In the genomic region with DNA sequence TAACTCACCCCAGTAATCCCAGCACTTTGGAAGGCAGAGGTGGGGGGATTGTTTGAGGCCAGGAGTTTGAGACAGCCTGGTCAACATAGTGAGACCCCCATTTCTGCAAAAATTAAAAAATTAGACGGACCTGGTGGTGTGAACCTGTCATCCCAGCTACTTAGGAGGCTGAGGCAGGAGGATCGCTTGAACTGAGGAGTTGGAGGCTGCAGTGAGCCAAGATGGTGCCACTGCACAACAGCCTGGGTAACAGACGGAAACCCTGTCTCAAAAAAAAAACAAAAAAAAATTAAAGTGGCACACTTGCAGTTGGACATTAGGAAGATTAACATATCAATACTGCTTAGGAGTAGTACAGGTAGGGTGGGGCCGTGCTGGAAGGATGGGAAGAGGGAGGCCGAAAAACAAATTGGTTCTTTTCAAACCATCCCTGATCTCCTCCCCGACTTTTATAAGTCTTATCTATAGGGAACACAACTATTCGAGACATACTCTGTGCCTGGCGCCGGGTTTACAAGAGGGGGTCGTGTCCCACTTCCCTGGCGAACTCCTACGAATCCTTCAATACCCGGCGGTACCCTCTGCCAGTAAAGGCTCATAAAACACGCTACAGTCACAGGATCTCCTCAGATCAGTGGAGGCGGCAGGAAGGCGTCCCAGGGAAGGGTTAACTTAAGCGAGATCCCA, we compare ENCODE assay signal across 8 cellular contexts. TPM values are rescaled to one million over a fixed set of nuclear protein-coding genes. Genes with fewer than 3 reads are reported as not detected.
DNase-seq lines count a peak whose midpoint lies in the region; ATAC-seq and TF ChIP-seq lines count a peak whose summit lies in the region.

No MANE protein-coding gene starts in this region.

- peak overlapping the region; percentile 91 for H2BK5ac ChIP-seq in IMR-90 (ENCODE audit: low read depth, low read length, poor library complexity, severe bottlenecking)

- H2AK9ac ChIP-seq in IMR-90 (replicated peaks; ENCODE audit: low read depth, low read length, poor library complexity) = peak overlapping the region; percentile 95

- peaks cover 23 to 44% of the 10 kb centered on the region in 2 experiments for H3K79me1 ChIP-seq in IMR-90 (ENCODE audit: low read depth in 1 of 2, low read length in 2 of 2)

- no peak for TF ChIP-seq RAD21 in IMR-90 (IDR thresholded peaks at IDR 0.05; ENCODE audit: low read length)

- dilution Hi-C loops in IMR-90 (cut with HindIII; ENCODE audit: low sequenced_read_pairs, unreplicated experiment) = no loop called here

- intact Hi-C loops in IMR-90 (cut with micrococcal nuclease) = loop anchor here (2.0 kb wide), 1 partner anchor 18 kb away; a partner anchor contains a TSS
- intact Hi-C loops in breast epithelium (cut with DNase I; ENCODE audit: low total_unique reads) = loop anchor here (5.0 kb wide), 1 partner anchor 844 kb away; no protein-coding TSS in a partner anchor
- intact Hi-C loops in mucosa of descending colon (cut with DNase I, micrococcal nuclease) = no loop called here

- no peaks in the 10 kb centered on the region; the same call in 1 of the 2 replicates for H4K20me1 ChIP-seq in IMR-90 (ENCODE audit: insufficient read depth, low read length)

- H3K9ac ChIP-seq in IMR-90 (ENCODE audit: low read depth, low read length) = peak overlapping the region; percentile 86

- H2BK120ac ChIP-seq in IMR-90 (ENCODE audit: low read depth, low read length) = peak overlapping the region; percentile 95

- H3K9me3 ChIP-seq in IMR-90 (ENCODE audit: control insufficient read depth, insufficient read depth, low read length) (no peaks in the 10 kb centered on the region), breast epithelium (no peaks in the 10 kb centered on the region), mucosa of descending colon (no peaks in the 10 kb centered on the region)

- H3K23ac ChIP-seq in IMR-90 (ENCODE audit: low read depth, low read length) = peak overlapping the region; percentile 98

- 6% methylated on average over 10 of the region's 18 CpGs; no CpG with 5 or more reads in 1 of the 2 experiments for WGBS in IMR-90 (ENCODE audit: extremely low coverage in 2 of 2, insufficient read length in 1 of 2), 2 experiments

- peak overlapping the region; percentile 91 for H3K56ac ChIP-seq in IMR-90 (ENCODE audit: extremely low read depth, insufficient read depth, low read length)

- TF ChIP-seq CTCF in 22Rv1 (IDR thresholded peaks at IDR 0.05) (no peak), IMR-90 (conservative IDR thresholded peaks at IDR 0.05; ENCODE audit: low read depth, low read length) (no peak), breast epithelium (IDR thresholded peaks at IDR 0.05) (no peak), mucosa of descending colon (IDR thresholded peaks at IDR 0.05) (no peak)

- peak overlapping the region; percentile 49; the same call in 1 of the 2 replicates for H4K91ac ChIP-seq in IMR-90 (ENCODE audit: insufficient read depth, low read depth, low read length)

- peak overlapping the region; percentile 96 for H2AFZ ChIP-seq in IMR-90 (replicated peaks; ENCODE audit: low read length, poor library complexity)

- no peak overlapping the region for H4K5ac ChIP-seq in IMR-90 (ENCODE audit: low read depth, low read length)

- H3K4ac ChIP-seq in IMR-90 (ENCODE audit: low read depth, low read length) = peak overlapping the region; percentile 96

- H3K4me1 ChIP-seq in IMR-90 (ENCODE audit: control insufficient read depth, insufficient read depth, low read length) = peaks cover 6% of the 10 kb centered on the region; the same call in 1 of the 2 replicates
- peaks cover 3 to 7% of the 10 kb centered on the region in 2 donors for H3K4me1 ChIP-seq in breast epithelium
- peaks cover 16% of the 10 kb centered on the region for H3K4me1 ChIP-seq in mucosa of descending colon (ENCODE audit: low read depth)

- POLR2A ChIA-PET in IMR-90 (lab: Charles Lee; ENCODE audit: unreplicated experiment) = no interaction called here

- peaks cover 13% of the 10 kb centered on the region for H3K9me1 ChIP-seq in IMR-90 (ENCODE audit: insufficient read depth, low read length)

- H3K36me3 ChIP-seq in IMR-90 (ENCODE audit: control insufficient read depth, insufficient read depth, low read length) (peaks cover 8% of the 10 kb centered on the region; the same call in 1 of the 2 replicates), breast epithelium (no peaks in the 10 kb centered on the region), mucosa of descending colon (ENCODE audit: low read depth) (no peaks in the 10 kb centered on the region)

- H3K4me2 ChIP-seq in IMR-90 (ENCODE audit: low read depth, low read length) = peak overlapping the region; percentile 83

- H3K27me3 ChIP-seq in IMR-90 (ENCODE audit: control insufficient read depth, insufficient read depth, low read length) (no peaks in the 10 kb centered on the region), breast epithelium (no peaks in the 10 kb centered on the region)

- CTCF ChIA-PET in IMR-90 (lab: Yijun Ruan, JAX) = no interaction called here

- peak overlapping the region; percentile 99 for H3K14ac ChIP-seq in IMR-90 (replicated peaks; ENCODE audit: low read depth, low read length)

- TF ChIP-seq POLR2A in IMR-90 (IDR thresholded peaks at IDR 0.05; ENCODE audit: low read depth, low read length) = no peak
- no peak for TF ChIP-seq POLR2A in breast epithelium (IDR thresholded peaks at IDR 0.05)

- in situ Hi-C loops in IMR-90 (cut with MboI; ENCODE audit: low sequenced_read_pairs) = no loop called here

- no peak for DNase-seq in IMR-90
- no peak for DNase-seq in breast epithelium (ENCODE audit: low spot score in 2 of 2)
- no peak for DNase-seq in mucosa of descending colon
- no peak for DNase-seq in DMS 273 (lab: John Stamatoyannopoulos, UW; ENCODE audit: unreplicated experiment)
- DNase-seq in SHP77 (lab: John Stamatoyannopoulos, UW) = no peak

- H2BK15ac ChIP-seq in IMR-90 (ENCODE audit: low read depth, low read length) = 0 out of 3 replicates have a peak overlapping the region, but pooled peaks have one; percentile 10

- H3K4me3 ChIP-seq in IMR-90 (ENCODE audit: insufficient read depth, low read depth, low read length) (peak overlapping the region; percentile 80), breast epithelium (peak overlapping the region; percentile 63 to 81 (median 76)), mucosa of descending colon (peak overlapping the region; percentile 54)

- ATAC-seq in IMR-90 (ENCODE audit: low read depth) = no peak
- ATAC-seq in mucosa of descending colon = no peak
- no peak for ATAC-seq in HG02623 (IDR thresholded peaks at IDR 0.05; ENCODE audit: unreplicated experiment)
- ATAC-seq in GM19467 (IDR thresholded peaks at IDR 0.05; ENCODE audit: unreplicated experiment) = no peak

- H3K18ac ChIP-seq in IMR-90 (ENCODE audit: low read depth, low read length) = no peak overlapping the region

- H2AK5ac ChIP-seq in IMR-90 (ENCODE audit: low read depth, low read length) = peak overlapping the region; percentile 72

- peak overlapping the region; percentile 33 to 82 for H4K8ac ChIP-seq in IMR-90 (ENCODE audit: low read depth in 2 of 2, low read length in 2 of 2)

- H3K27ac ChIP-seq in 22Rv1 (peak overlapping the region; percentile 88), IMR-90 (ENCODE audit: insufficient read depth, low read length) (peak overlapping the region; percentile 81), breast epithelium (peak overlapping the region; percentile 80 to 88)

- BruUV-seq in IMR-90 (replicated peaks; lab: Mats Ljungman, UMichigan) = TSS peak; percentile 48

- no peak overlapping the region for H2BK20ac ChIP-seq in IMR-90 (ENCODE audit: low read depth, low read length)

TF ChIP-seq in IMR-90, 13 proteins besides CTCF, POLR2A, EP300 and RAD21 (continues in another document):
- TF ChIP-seq, protein P1, sequence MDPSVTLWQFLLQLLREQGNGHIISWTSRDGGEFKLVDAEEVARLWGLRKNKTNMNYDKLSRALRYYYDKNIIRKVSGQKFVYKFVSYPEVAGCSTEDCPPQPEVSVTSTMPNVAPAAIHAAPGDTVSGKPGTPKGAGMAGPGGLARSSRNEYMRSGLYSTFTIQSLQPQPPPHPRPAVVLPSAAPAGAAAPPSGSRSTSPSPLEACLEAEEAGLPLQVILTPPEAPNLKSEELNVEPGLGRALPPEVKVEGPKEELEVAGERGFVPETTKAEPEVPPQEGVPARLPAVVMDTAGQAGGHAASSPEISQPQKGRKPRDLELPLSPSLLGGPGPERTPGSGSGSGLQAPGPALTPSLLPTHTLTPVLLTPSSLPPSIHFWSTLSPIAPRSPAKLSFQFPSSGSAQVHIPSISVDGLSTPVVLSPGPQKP (IDR thresholded peaks at IDR 0.05; ENCODE audit: borderline replicate concordance, low read depth, low read length) = no peak

RNA-seq across cellular contexts. Expression of a gene that starts 0.6 kb away (rescaled TPM):
- 11.3 and 14.4 TPM in 2 replicates for total RNA-seq in IMR-90 (2012; rRNA removed)
- polyA plus RNA-seq in IMR-90 (2012; rRNA removed) = 55.3 and 56.5 TPM in 2 replicates
- 48.4 and 56.7 TPM in 2 replicates for polyA plus RNA-seq in IMR-90 (2012; cell fraction: cytosol; rRNA removed)
- 51.7 and 92.5 TPM in 2 replicates for polyA plus RNA-seq in IMR-90 (2012; cell fraction: nucleus; rRNA removed; ENCODE audit: low replicate concordance)
- 10 to 100 TPM; 31.5 to 35.0 (median 34.4) TPM for total RNA-seq in breast epithelium
- 10 to 100 TPM; 31.6 to 62.5 (median 34.2) TPM for total RNA-seq in mucosa of descending colon

RNA-seq across cellular contexts. Expression of a gene that starts 0.9 kb away (rescaled TPM):
- total RNA-seq in IMR-90 (2012; rRNA removed) (13.3 and 20.0 TPM in 2 replicates), breast epithelium (10 to 100 TPM in 2 of 3 donors, 1 to 10 TPM in 1; 7.2 to 11.8 (median 11.3) TPM), mucosa of descending colon (10 to 100 TPM in 1 of 3 donors, 1 to 10 TPM in 2; 7.8 to 19.4 (median 8.6) TPM)
- 18.1 and 21.9 TPM in 2 replicates for polyA plus RNA-seq in IMR-90 (2012; rRNA removed)
- polyA plus RNA-seq in IMR-90 (2012; cell fraction: cytosol; rRNA removed) = 9.3 and 14.0 TPM in 2 replicates
- polyA plus RNA-seq in IMR-90 (2012; cell fraction: nucleus; rRNA removed; ENCODE audit: low replicate concordance) = 10.9 and 19.5 TPM in 2 replicates

RNA-seq across cellular contexts. Expression of a gene that starts 8.2 kb away (rescaled TPM):
- total RNA-seq in IMR-90 (2012; rRNA removed) (0.56 and 0.72 TPM in 2 replicates), breast epithelium (1 to 10 TPM; 2.7 to 6.9 (median 4.5) TPM), mucosa of descending colon (1 to 10 TPM; 2.5 to 4.9 (median 3.2) TPM)
- 1.4 and 1.6 TPM in 2 replicates for polyA plus RNA-seq in IMR-90 (2012; rRNA removed)
- 2.8 and 3.1 TPM in 2 replicates for polyA plus RNA-seq in IMR-90 (2012; cell fraction: cytosol; rRNA removed)
- polyA plus RNA-seq in IMR-90 (2012; cell fraction: nucleus; rRNA removed; ENCODE audit: low replicate concordance) = 1.8 and 3.1 TPM in 2 replicates

RNA-seq across cellular contexts. Expression of a gene that starts 17.1 kb away (rescaled TPM):
- total RNA-seq in IMR-90 (2012; rRNA removed) (18.6 and 21.1 TPM in 2 replicates), breast epithelium (10 to 100 TPM; 13.8 to 23.3 (median 18.7) TPM), mucosa of descending colon (10 to 100 TPM; 18.0 to 30.9 (median 23.9) TPM)
- 20.5 and 21.4 TPM in 2 replicates for polyA plus RNA-seq in IMR-90 (2012; rRNA removed)
- 17.7 and 24.6 TPM in 2 replicates for polyA plus RNA-seq in IMR-90 (2012; cell fraction: cytosol; rRNA removed)
- 52.6 and 55.7 TPM in 2 replicates for polyA plus RNA-seq in IMR-90 (2012; cell fraction: nucleus; rRNA removed; ENCODE audit: low replicate concordance)

RNA-seq across cellular contexts. Expression of a gene that starts 17.3 kb away (rescaled TPM):
- total RNA-seq in IMR-90 (2012; rRNA removed) (130 and 137 TPM in 2 replicates), breast epithelium (10 to 100 TPM; 46.9 to 51.7 (median 50.1) TPM), mucosa of descending colon (10 to 100 TPM; 62.7 to 92.2 (median 65.5) TPM)
- polyA plus RNA-seq in IMR-90 (2012; rRNA removed) = 104 and 119 TPM in 2 replicates
- polyA plus RNA-seq in IMR-90 (2012; cell fraction: cytosol; rRNA removed) = 47.2 and 71.0 TPM in 2 replicates
- 196 and 287 TPM in 2 replicates for polyA plus RNA-seq in IMR-90 (2012; cell fraction: nucleus; rRNA removed; ENCODE audit: low replicate concordance)

Comparison
In these comparisons a context has a peak if more than half of its experiments do, and no peak if none do; other contexts are left out.
1. intact Hi-C loops: an anchor here in IMR-90 (2.0 kb wide) and breast epithelium (5.0 kb wide); none called in mucosa of descending colon.